ENCODE assay signal across 1 cellular context in the genomic region with DNA sequence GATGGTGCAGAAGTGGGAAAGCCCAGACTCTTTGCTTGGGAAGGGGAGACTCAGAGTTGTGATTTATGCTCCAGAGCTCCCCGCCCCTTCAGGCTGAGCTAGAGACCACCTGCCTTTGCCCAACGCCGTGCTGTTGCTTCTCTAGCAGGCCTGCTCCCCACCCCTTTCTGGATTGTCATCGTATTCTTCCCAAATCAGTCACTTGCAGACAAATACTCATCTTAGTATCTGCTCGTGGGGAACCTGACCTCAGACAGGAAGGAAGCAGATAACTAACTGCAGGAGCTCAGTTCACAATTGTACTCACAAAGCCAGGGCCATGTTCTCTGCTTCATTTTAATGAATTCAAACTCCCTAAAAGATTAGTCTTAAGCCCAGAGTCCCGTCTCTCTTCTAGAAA.
TF ChIP-seq lines count a peak whose summit lies in the region.

No MANE protein-coding gene starts in this region.

TF ChIP-seq in IMR-90, 13 proteins besides CTCF, POLR2A, EP300 and RAD21:
- TF ChIP-seq MXI1 (IDR thresholded peaks at IDR 0.05; ENCODE audit: borderline replicate concordance, low read depth, low read length) (no peak), CEBPB (IDR thresholded peaks at IDR 0.05; ENCODE audit: low read depth, low read length) (no peak), RFX5 (IDR thresholded peaks at IDR 0.05; ENCODE audit: low read depth, low read length) (no peak), BHLHE40 (IDR thresholded peaks at IDR 0.05; ENCODE audit: low read depth, low read length) (no peak), CHD1 (IDR thresholded peaks at IDR 0.05; ENCODE audit: low read depth, low read length) (no peak), RCOR1 (IDR thresholded peaks at IDR 0.05; ENCODE audit: insufficient replicate concordance, low read length) (no peak), SMC3 (IDR thresholded peaks at IDR 0.05; ENCODE audit: low read depth, low read length) (no peak), ELK1 (IDR thresholded peaks at IDR 0.05; ENCODE audit: borderline replicate concordance, low read depth, low read length) (no peak), MAZ (IDR thresholded peaks at IDR 0.05; ENCODE audit: borderline replicate concordance, low read depth, low read length) (no peak), USF2 (IDR thresholded peaks at IDR 0.05; ENCODE audit: low read depth, low read length) (no peak), NFE2L2 (IDR thresholded peaks at IDR 0.05; ENCODE audit: low read depth, low read length) (no peak), MAFK (IDR thresholded peaks at IDR 0.05; ENCODE audit: low read depth, low read length) (no peak), FOS (IDR thresholded peaks at IDR 0.05; ENCODE audit: low read depth, low read length) (no peak)
